16 cellular contexts compared by ENCODE assay signal in the genomic region with DNA sequence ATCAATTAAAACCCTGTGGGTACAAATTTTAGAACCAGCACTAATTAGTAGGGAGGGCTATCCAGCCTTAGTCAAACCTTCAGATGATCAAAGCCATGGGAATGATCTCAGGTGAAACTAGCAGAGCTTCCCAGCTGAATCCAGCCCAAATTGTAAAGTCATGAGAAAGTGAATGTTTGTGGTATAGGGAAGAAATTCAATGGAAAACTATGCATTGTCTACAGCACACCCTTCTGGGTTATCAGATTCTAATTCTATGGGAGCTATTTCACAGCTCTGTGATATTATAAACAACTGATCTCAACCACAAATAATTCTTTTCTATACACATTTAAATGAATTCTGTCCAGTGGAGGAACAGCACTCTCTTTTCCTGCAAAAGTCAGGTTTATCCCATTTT. TPM values are rescaled to one million over a fixed set of nuclear protein-coding genes. Genes with fewer than 3 reads are reported as not detected.
"Had no signal": no experiment of that assay in that cellular context is flagged by ENCODE, and none has a peak within 500 bp of the region (broad histone marks: within the 10 kb centered on the region; RNA-seq: fewer than 3 reads in every experiment).

No MANE protein-coding gene starts in this region.

- H3K9me3 ChIP-seq: lower lobe of right lung, thyroid gland, uterus had no signal

- H3K27me3 ChIP-seq: thyroid gland, uterus had no signal

- H3K4me1 ChIP-seq: thyroid gland, uterus had no signal

- ATAC-seq: activated T-cell treated with anti-CD3 and anti-CD28 coated beads, Interleukin-2, amount 50 U/mL, for 72 hours; lower lobe of right lung had no signal

- H3K27ac ChIP-seq: coronary artery, lower lobe of right lung, thyroid gland, uterus, VCaP had no signal

- H3K36me3 ChIP-seq: lower lobe of right lung, thyroid gland, uterus had no signal

- H3K4me3 ChIP-seq: coronary artery, lower lobe of right lung, thyroid gland, uterus had no signal

- DNase-seq: activated CD4-positive, alpha-beta memory T cell treated with anti-CD3 and anti-CD28 coated beads, Interleukin-2, amount 10 ng/mL, durations not matched to agents 7 days and 5 days; activated gamma-delta T cell treated with Interleukin-2 at 50 U/mL for 16 hours; activated naive CD8-positive, alpha-beta T cell treated with anti-CD3 and anti-CD28 coated beads for 36 hours; activated T-cell treated with anti-CD3 and anti-CD28 coated beads, Interleukin-2, amount 50 U/mL, for 72 hours; effector CD4-positive, alpha-beta T cell; hippocampal formation; lower lobe of right lung; naive B cell; retina; stimulated activated CD4-positive, alpha-beta T cell treated with anti-CD3 and anti-CD28 coated beads, Interleukin-15, amount 100 ng/mL, for 24 hours; T-helper 9 cell; thyroid gland; uterus had no signal

- FAIRE-seq: endothelial cell of umbilical vein had no signal

RNA-seq across cellular contexts. Expression of a gene that starts 24.6 kb away (rescaled TPM):
- total RNA-seq: activated CD4-positive, alpha-beta memory T cell treated with anti-CD3 and anti-CD28 coated beads, Interleukin-2, amount 10 ng/mL, durations not matched to agents 7 days and 5 days; activated naive CD8-positive, alpha-beta T cell treated with anti-CD3 and anti-CD28 coated beads for 36 hours had no signal
